ENCODE assay signal across 19 cellular contexts in genomic region chr1:162009501-162010174, GRCh38. TPM values are rescaled to one million over a fixed set of nuclear protein-coding genes. Genes with fewer than 3 reads are reported as not detected.
DNase-seq lines count a peak whose midpoint lies in the region; ATAC-seq and TF ChIP-seq lines count a peak whose summit lies in the region.
"Had no signal": no experiment of that assay in that cellular context is flagged by ENCODE, and none has a peak within 500 bp of the region (broad histone marks: within the 10 kb centered on the region; RNA-seq: fewer than 3 reads in every experiment).

No MANE protein-coding gene starts in this region.

- H3K36me3 Mint-ChIP-seq in activated CD8-positive, alpha-beta T cell treated with anti-CD3 and anti-CD28 coated beads for 36 hours (ENCODE audit: low read depth) = no peaks in the 10 kb centered on the region
- H3K36me3 Mint-ChIP-seq: CD4-positive, CD25-positive, alpha-beta regulatory T cell had no signal

- no peaks in the 10 kb centered on the region for H3K4me1 Mint-ChIP-seq in activated CD8-positive, alpha-beta T cell treated with anti-CD3 and anti-CD28 coated beads for 36 hours (ENCODE audit: low read depth)

- no peak for TF ChIP-seq CTCF in prostate gland (IDR thresholded peaks at IDR 0.05)
- TF ChIP-seq CTCF in activated CD8-positive, alpha-beta T cell treated with anti-CD3 and anti-CD28 coated beads for 36 hours (IDR thresholded peaks at IDR 0.05) = no peak

- DNase-seq in COLO668 (lab: John Stamatoyannopoulos, UW; ENCODE audit: unreplicated experiment) = peak; percentile 56
- peak; percentile 61 for DNase-seq in NCI-H69 (lab: John Stamatoyannopoulos, UW)
- DNase-seq in left cardiac atrium = no peak
- peak; percentile 27 for DNase-seq in prostate gland (ENCODE audit: low spot score)
- DNase-seq in NCI-H345 (lab: John Stamatoyannopoulos, UW) = no peak
- no peak for DNase-seq in NCI-H524 treated with DMSO at 0.1 percent for 48 hours (lab: John Stamatoyannopoulos, UW)
- no peak for DNase-seq in activated CD8-positive, alpha-beta T cell treated with anti-CD3 and anti-CD28 coated beads for 36 hours
- DNase-seq: AML-193; Calu3; CD4-positive, CD25-positive, alpha-beta regulatory T cell; GF-D8; KG1; MG63; NCI-H1092 treated with DMSO at 0.1 percent for 48 hours; NCI-H1694; OCI-M1; SK-N-SH had no signal

- WGBS in prostate gland = 41% methylated on average over 9 of the region's 9 CpGs

- intact Hi-C loops in left cardiac atrium (cut with DNase I) = no loop called here
- intact Hi-C loops in prostate gland (cut with DNase I) = no loop called here
- intact Hi-C loops in activated CD8-positive, alpha-beta T cell treated with anti-CD3 and anti-CD28 coated beads for 36 hours (cut with micrococcal nuclease) = no loop called here

- no peak overlapping the region for H3K27ac ChIP-seq in prostate gland

- POLR2A ChIA-PET in activated CD8-positive, alpha-beta T cell treated with anti-CD3 and anti-CD28 coated beads for 36 hours (lab: Charles Lee) = no interaction called here

- peaks cover 3% of the 10 kb centered on the region for H3K4me1 ChIP-seq in prostate gland (replicated peaks)

- H3K27me3 Mint-ChIP-seq in activated CD8-positive, alpha-beta T cell treated with anti-CD3 and anti-CD28 coated beads for 36 hours = no peaks in the 10 kb centered on the region

- no peak overlapping the region for H3K27ac Mint-ChIP-seq in activated CD8-positive, alpha-beta T cell treated with anti-CD3 and anti-CD28 coated beads for 36 hours
- H3K27ac Mint-ChIP-seq: CD4-positive, CD25-positive, alpha-beta regulatory T cell had no signal

- H3K4me3 Mint-ChIP-seq in activated CD8-positive, alpha-beta T cell treated with anti-CD3 and anti-CD28 coated beads for 36 hours = no peak overlapping the region
- H3K4me3 Mint-ChIP-seq: CD4-positive, CD25-positive, alpha-beta regulatory T cell had no signal

- H3K4me3 ChIP-seq in prostate gland = no peak overlapping the region
- H3K4me3 ChIP-seq: MG63 had no signal

- H3K36me3 ChIP-seq in prostate gland = no peaks in the 10 kb centered on the region
- H3K36me3 ChIP-seq: MG63 had no signal

- ATAC-seq in left cardiac atrium (peak; percentile 47 to 62), HG02588 (IDR thresholded peaks at IDR 0.05; ENCODE audit: unreplicated experiment) (no peak)
- no peak for ATAC-seq in activated CD8-positive, alpha-beta T cell treated with anti-CD3 and anti-CD28 coated beads for 36 hours

- no peak for TF ChIP-seq POLR2A in prostate gland (IDR thresholded peaks at IDR 0.05)

- H3K9me3 Mint-ChIP-seq in activated CD8-positive, alpha-beta T cell treated with anti-CD3 and anti-CD28 coated beads for 36 hours = peaks cover 6% of the 10 kb centered on the region

- CTCF ChIA-PET in activated CD8-positive, alpha-beta T cell treated with anti-CD3 and anti-CD28 coated beads for 36 hours (lab: Charles Lee) = no interaction called here

- H3K27me3 ChIP-seq in prostate gland (replicated peaks; ENCODE audit: insufficient read depth) = no peaks in the 10 kb centered on the region
- H3K27me3 ChIP-seq: MG63 had no signal

- H3K9me3 ChIP-seq in prostate gland = no peaks in the 10 kb centered on the region
- H3K9me3 ChIP-seq: SK-N-SH had no signal

RNA-seq across cellular contexts. Expression of gene OLFML2B, which starts 14.0 kb away (rescaled TPM):
- total RNA-seq in left cardiac atrium (10 to 100 TPM in 1 of 2 donors, 1 to 10 TPM in 1; 5.8 to 11.4 TPM), prostate gland (10 to 100 TPM in 1 of 2 donors, 1 to 10 TPM in 1; 3.2 to 29.7 TPM)
- total RNA-seq in activated CD8-positive, alpha-beta T cell treated with anti-CD3 and anti-CD28 coated beads for 36 hours = not detected
- total RNA-seq: Calu3; CD4-positive, CD25-positive, alpha-beta regulatory T cell; NCI-H460 had no signal

RNA-seq across cellular contexts. Expression of gene NOS1AP, which starts 59.9 kb away (rescaled TPM):
- 1 to 10 TPM; 1.8 to 2.8 TPM for total RNA-seq in left cardiac atrium
- 10 to 100 TPM in 1 of 2 donors, 1 to 10 TPM in 1; 9.9 to 11.0 TPM for total RNA-seq in prostate gland
- under 1 TPM; 0.18 TPM for total RNA-seq in activated CD8-positive, alpha-beta T cell treated with anti-CD3 and anti-CD28 coated beads for 36 hours
- total RNA-seq: CD4-positive, CD25-positive, alpha-beta regulatory T cell had no signal

Comparison
In these comparisons a context has a peak if more than half of its experiments do, and no peak if none do; other contexts are left out.
1. DNase-seq: peak in COLO668 (single experiment), NCI-H69 (single experiment) and prostate gland (single experiment); none in left cardiac atrium (single experiment), NCI-H345 (single experiment), NCI-H524 treated with DMSO at 0.1 percent for 48 hours (single experiment) and activated CD8-positive, alpha-beta T cell treated with anti-CD3 and anti-CD28 coated beads for 36 hours (single experiment).
2. ATAC-seq: peak in left cardiac atrium (2 of 2); none in HG02588 (single experiment) and activated CD8-positive, alpha-beta T cell treated with anti-CD3 and anti-CD28 coated beads for 36 hours (single experiment).
3. RNA of gene OLFML2B, which starts 14.0 kb away (total RNA-seq): 3.2 to 29.7 TPM in prostate gland and 5.8 to 11.4 TPM in left cardiac atrium; not detected in activated CD8-positive, alpha-beta T cell treated with anti-CD3 and anti-CD28 coated beads for 36 hours; every median in the first group is over 4 times any median in the second.